Comparison of ENCODE assay signal across 30 cellular contexts in genomic region chr19:53047379-53047778, GRCh38. TPM values are rescaled to one million over a fixed set of nuclear protein-coding genes. Genes with fewer than 3 reads are reported as not detected.
DNase-seq lines count a peak whose midpoint lies in the region; ATAC-seq, FAIRE-seq and TF ChIP-seq lines count a peak whose summit lies in the region.
"Had no signal": no experiment of that assay in that cellular context is flagged by ENCODE, and none has a peak within 500 bp of the region (broad histone marks: within the 10 kb centered on the region; RNA-seq: fewer than 3 reads in every experiment).

No MANE protein-coding gene starts in this region.

- in situ Hi-C loops in K562 (cut with MboI) = no loop called here

- no peak for ATAC-seq in K562
- ATAC-seq: GM12878 had no signal

- H3K9ac ChIP-seq in K562 (ENCODE audit: insufficient read depth in 1 of 2, low read depth in 2 of 2, low read length in 2 of 2) = no peak overlapping the region
- no peak overlapping the region for H3K9ac ChIP-seq in liver (ENCODE audit: low read depth in 1 of 2, low read length in 2 of 2)
- H3K9ac ChIP-seq: BLaER1 had no signal

- no peaks in the 10 kb centered on the region for H3K79me2 ChIP-seq in K562 (ENCODE audit: control insufficient read depth, insufficient read depth, low read length)

- POLR2A ChIA-PET in K562 (lab: Yijun Ruan, JAX) = no interaction called here

- 0% methylated on average over 2 of the region's 2 CpGs for WGBS in K562 (ENCODE audit: insufficient coverage, low coverage, missing lambda C conversion rate)
- 89% methylated on average over 2 of the region's 2 CpGs for WGBS in liver

- intact Hi-C loops in K562 (cut with micrococcal nuclease) = no loop called here

- no peak overlapping the region for H3K4me2 ChIP-seq in K562 (ENCODE audit: insufficient read depth, low read length)
- H3K4me2 ChIP-seq: BLaER1 had no signal

- no peaks in the 10 kb centered on the region for H3K36me3 ChIP-seq in K562 (ENCODE audit: control insufficient read depth, insufficient read depth, low read length)
- H3K36me3 ChIP-seq in bronchial epithelial cell (ENCODE audit: control insufficient read depth, insufficient read depth, low read length) = no peaks in the 10 kb centered on the region
- H3K36me3 ChIP-seq in liver (ENCODE audit: control insufficient read depth in 4 of 4, insufficient read depth in 3 of 4, low read depth in 1 of 4, low read length in 3 of 4) = no peaks in the 10 kb centered on the region
- H3K36me3 ChIP-seq in MG63 = no peaks in the 10 kb centered on the region
- H3K36me3 ChIP-seq: BE2C, BLaER1 had no signal

- H3K4me1 ChIP-seq in K562 (replicated peaks in 1 of 2; ENCODE audit: control insufficient read depth in 2 of 2, insufficient read depth in 2 of 2, low read length in 2 of 2) (no peaks in the 10 kb centered on the region; a peak in 2 of 5 replicates), liver (ENCODE audit: control insufficient read depth in 4 of 4, insufficient read depth in 4 of 4, low read length in 3 of 4) (no peaks in the 10 kb centered on the region)
- H3K4me1 ChIP-seq: BE2C, BLaER1 had no signal

- no peak overlapping the region for H2AFZ ChIP-seq in K562 (ENCODE audit: low read depth, low read length)

- no peaks in the 10 kb centered on the region for H3K9me1 ChIP-seq in K562 (ENCODE audit: control insufficient read depth, insufficient read depth, low read length)

- CTCF ChIA-PET in K562 (lab: Yijun Ruan, JAX; ENCODE audit: low intra/inter-chr PET ratio) = no interaction called here

- H3K9me3 ChIP-seq in K562 (replicated peaks; ENCODE audit: control insufficient read depth, insufficient read depth, low read depth, low read length) (peaks cover 2% of the 10 kb centered on the region), liver (ENCODE audit: control insufficient read depth in 4 of 4, low read length in 3 of 4) (peaks cover 10 to 38% (median 22%) of the 10 kb centered on the region in 4 donors), MG63 (peaks cover 6% of the 10 kb centered on the region; the same call in 1 of the 2 replicates)
- H3K9me3 ChIP-seq: BE2C had no signal

- TF ChIP-seq RAD21 in K562 (CRISPR knock-in tag; conservative IDR thresholded peaks at IDR 0.05 in 1 of 2, IDR thresholded peaks at IDR 0.05 in 1 of 2) (no peak), liver (IDR thresholded peaks at IDR 0.05) (no peak)

- no peak overlapping the region for H3K4me3 ChIP-seq in K562
- H3K4me3 ChIP-seq in bronchial epithelial cell (ENCODE audit: low read depth, low read length) = no peak overlapping the region
- H3K4me3 ChIP-seq in liver (ENCODE audit: low read depth in 1 of 3, low read length in 3 of 3) = peak overlapping the region in 2 of 3 donors; percentile 20 to 31
- no peak overlapping the region for H3K4me3 ChIP-seq in MG63
- H3K4me3 ChIP-seq: BLaER1, GM12878 had no signal

- H4K20me1 ChIP-seq in K562 (replicated peaks; ENCODE audit: control insufficient read depth, insufficient read depth, low read length) = no peaks in the 10 kb centered on the region
- H4K20me1 ChIP-seq: BLaER1 had no signal

- no peak for TF ChIP-seq EP300 in K562 (IDR thresholded peaks at IDR 0.05; ENCODE audit: low read length)

- TF ChIP-seq CTCF in K562 (IDR thresholded peaks at IDR 0.05 in 2 of 3, conservative IDR thresholded peaks at IDR 0.05 in 1 of 3; ENCODE audit: insufficient read depth in 2 of 3, low read depth in 1 of 3, low read length in 3 of 3) (no peak), bronchial epithelial cell (IDR thresholded peaks at IDR 0.05; ENCODE audit: insufficient read depth, low read length, severe bottlenecking) (no peak), liver (IDR thresholded peaks at IDR 0.05; ENCODE audit: low read depth, low read length, missing input control) (no peak)

- H3K27ac ChIP-seq in K562 (ENCODE audit: extremely low read depth, low read depth, low read length) (no peak overlapping the region), liver (ENCODE audit: low read depth in 1 of 2, low read length in 2 of 2) (no peak overlapping the region)
- H3K27ac ChIP-seq: BLaER1 had no signal

- no peak for TF ChIP-seq POLR2A in K562 (conservative IDR thresholded peaks at IDR 0.05)

- FAIRE-seq in K562 (lab: Jason Lieb, UNC) (no peak), bronchial epithelial cell (lab: Jason Lieb, UNC) (peak; percentile 28)
- FAIRE-seq: A204.1, GM12878, GM12892, GM18507 had no signal

- DNase-seq in K562 (ENCODE audit: extremely low read depth in 1 of 4, low spot score in 3 of 4) (no peak), bronchial epithelial cell (ENCODE audit: low read depth) (no peak), MG63 (no peak), A172 (ENCODE audit: low spot score) (no peak), 8988T (no peak)
- DNase-seq: ACHN; BE2C; C1 segment of cervical spinal cord; CD4-positive, alpha-beta memory T cell; CD4-positive, CD25-positive, alpha-beta regulatory T cell; CD8-positive, alpha-beta memory T cell; COR-L47; DMS 273 treated with DMSO at 0.1 percent for 48 hours; DMS153; DMS53; DMS79; DND-41; EL; GDM1 had no signal

- H3K27me3 ChIP-seq in K562 (ENCODE audit: control insufficient read depth in 2 of 2, insufficient read depth in 2 of 2, low read length in 2 of 2) (peaks cover 0 to 17% of the 10 kb centered on the region in 2 experiments; a peak in 3 of 5 replicates), bronchial epithelial cell (ENCODE audit: control insufficient read depth, insufficient read depth, low read length) (no peaks in the 10 kb centered on the region), liver (ENCODE audit: control insufficient read depth in 4 of 4, insufficient read depth in 4 of 4, low read length in 3 of 4) (no peaks in the 10 kb centered on the region), MG63 (no peaks in the 10 kb centered on the region)
- H3K27me3 ChIP-seq: BE2C, BLaER1 had no signal

- BruUV-seq in K562 (replicated peaks; lab: Mats Ljungman, UMichigan) = no TSS peak

RNA-seq across cellular contexts. Expression of gene ERVV-2, which starts 2.8 kb away (rescaled TPM):
- total RNA-seq in K562 (2011; cell fraction: chromatin; rRNA removed; ENCODE audit: low replicate concordance) = 0.42 TPM in 1 of 2 replicates, not detected in the other
- total RNA-seq in K562 (2011; cell fraction: nucleolus; rRNA removed) = 0.17 TPM in 1 of 2 replicates, not detected in the other
- total RNA-seq in K562 (2011; cell fraction: nucleoplasm; rRNA removed) = 0.44 and 0.61 TPM in 2 replicates
- total RNA-seq in K562 (2014; rRNA removed) = not detected in 2 replicates
- total RNA-seq in K562 (2014; rRNA removed; fragmentation: Illumina TruSeq; extraction: Trizol) = 0.07 TPM in 1 of 2 replicates, not detected in the other
- 0.07 TPM in 1 of 2 replicates, not detected in the other for total RNA-seq in K562 (2015; rRNA removed; fragmentation: Illumina TruSeq; extraction: Trizol)
- total RNA-seq in K562 (2021) = 0.07 TPM in 1 of 2 replicates, not detected in the other
- polyA plus RNA-seq in K562 (2011; rRNA removed) = 0.07 and 0.08 TPM in 2 replicates
- polyA plus RNA-seq in K562 (2011; cell fraction: cytosol; rRNA removed) = 0.06 and 0.12 TPM in 2 replicates
- 0.06 and 0.09 TPM in 2 replicates for polyA plus RNA-seq in K562 (2011; cell fraction: nucleus; rRNA removed)
- 0.05 and 0.10 TPM in 2 replicates for polyA plus RNA-seq in K562 (2012)
- polyA plus RNA-seq in K562 (2014; fragmentation: Illumina TruSeq; extraction: Trizol) = 0.07 TPM in 1 of 2 replicates, not detected in the other
- polyA plus RNA-seq in K562 (2014; fragmentation: Nextera tagmentation; extraction: Ambion mirVana) = not detected
- polyA plus RNA-seq in K562 (2014; rRNA removed) = not detected in 2 replicates
- polyA minus RNA-seq in K562 (2011; rRNA and poly(A)+ RNA removed) = not detected in 2 replicates
- polyA minus RNA-seq in K562 (2011; cell fraction: cytosol; rRNA and poly(A)+ RNA removed) = not detected in 2 replicates
- polyA minus RNA-seq in K562 (2011; cell fraction: nucleus; rRNA and poly(A)+ RNA removed) = not detected in 2 replicates
- not detected in 2 replicates for total RNA-seq in bronchial epithelial cell
- total RNA-seq in liver = not detected
- not detected for polyA plus RNA-seq in liver
- total RNA-seq in MG63 (2014; rRNA removed; shearing (Covaris generic); ENCODE audit: low replicate concordance) = not detected in 2 replicates
- 0.22 TPM in 1 of 2 replicates, not detected in the other for total RNA-seq in A172 (2014; rRNA removed; shearing (Covaris generic))
- total RNA-seq: A673; CD4-positive, alpha-beta memory T cell; CD4-positive, CD25-positive, alpha-beta regulatory T cell; CD8-positive, alpha-beta memory T cell; Daoy; G401; GM12878 had no signal
- polyA plus RNA-seq: AG04450; CD14-positive monocyte; CD4-positive, alpha-beta memory T cell; CD4-positive, CD25-positive, alpha-beta regulatory T cell; CD8-positive, alpha-beta memory T cell had no signal

RNA-seq across cellular contexts. Expression of gene ERVV-1, which starts 33.7 kb away (rescaled TPM):
- 0.16 and 0.60 TPM in 2 replicates for total RNA-seq in K562 (2011; cell fraction: chromatin; rRNA removed; ENCODE audit: low replicate concordance)
- 0.13 and 0.50 TPM in 2 replicates for total RNA-seq in K562 (2011; cell fraction: nucleolus; rRNA removed)
- total RNA-seq in K562 (2011; cell fraction: nucleoplasm; rRNA removed) = 0.38 TPM in 1 of 2 replicates, not detected in the other
- total RNA-seq in K562 (2014; rRNA removed) (not detected in 2 replicates), K562 (2014; rRNA removed; fragmentation: Illumina TruSeq; extraction: Trizol) (not detected in 2 replicates), K562 (2015; rRNA removed; fragmentation: Illumina TruSeq; extraction: Trizol) (not detected in 2 replicates), K562 (2021) (not detected in 2 replicates), bronchial epithelial cell (not detected in 2 replicates), liver (not detected)
- polyA plus RNA-seq in K562 (2011; rRNA removed) (0.05 and 0.08 TPM in 2 replicates), K562 (2014; fragmentation: Illumina TruSeq; extraction: Trizol) (not detected in 2 replicates), K562 (2014; fragmentation: Nextera tagmentation; extraction: Ambion mirVana) (not detected), K562 (2014; rRNA removed) (not detected in 2 replicates), liver (not detected)
- 0.03 TPM in 1 of 2 replicates, not detected in the other for polyA plus RNA-seq in K562 (2011; cell fraction: cytosol; rRNA removed)
- polyA plus RNA-seq in K562 (2011; cell fraction: nucleus; rRNA removed) = 0.10 and 0.30 TPM in 2 replicates
- 0.06 TPM in 1 of 2 replicates, not detected in the other for polyA plus RNA-seq in K562 (2012)
- polyA minus RNA-seq in K562 (2011; rRNA and poly(A)+ RNA removed) = 0.09 and 0.18 TPM in 2 replicates
- polyA minus RNA-seq in K562 (2011; cell fraction: cytosol; rRNA and poly(A)+ RNA removed) = not detected in 2 replicates
- 0.11 TPM in 1 of 2 replicates, not detected in the other for polyA minus RNA-seq in K562 (2011; cell fraction: nucleus; rRNA and poly(A)+ RNA removed)
- not detected in 2 replicates for total RNA-seq in MG63 (2014; rRNA removed; shearing (Covaris generic); ENCODE audit: low replicate concordance)
- total RNA-seq in A172 (2014; rRNA removed; shearing (Covaris generic)) = not detected in 2 replicates
- total RNA-seq: A673; CD4-positive, alpha-beta memory T cell; CD4-positive, CD25-positive, alpha-beta regulatory T cell; CD8-positive, alpha-beta memory T cell; Daoy; G401; GM12878 had no signal
- polyA plus RNA-seq: AG04450; CD14-positive monocyte; CD4-positive, alpha-beta memory T cell; CD4-positive, CD25-positive, alpha-beta regulatory T cell; CD8-positive, alpha-beta memory T cell had no signal

RNA-seq across cellular contexts. Expression of gene ZNF160, which starts 55.8 kb away (rescaled TPM):
- total RNA-seq in K562 (2011; cell fraction: chromatin; rRNA removed; ENCODE audit: low replicate concordance) = 129 and 221 TPM in 2 replicates
- 76.2 and 97.5 TPM in 2 replicates for total RNA-seq in K562 (2011; cell fraction: nucleolus; rRNA removed)
- 145 and 157 TPM in 2 replicates for total RNA-seq in K562 (2011; cell fraction: nucleoplasm; rRNA removed)
- total RNA-seq in K562 (2014; rRNA removed) (8.7 and 12.0 TPM in 2 replicates), K562 (2014; rRNA removed; fragmentation: Illumina TruSeq; extraction: Trizol) (17.6 and 19.1 TPM in 2 replicates), K562 (2015; rRNA removed; fragmentation: Illumina TruSeq; extraction: Trizol) (12.4 and 13.0 TPM in 2 replicates), K562 (2021) (11.6 and 11.8 TPM in 2 replicates), bronchial epithelial cell (17.1 and 22.8 TPM in 2 replicates), liver (10 to 100 TPM in 1 of 2 donors, 1 to 10 TPM in 1; 9.2 to 30.1 TPM)
- polyA plus RNA-seq in K562 (2011; rRNA removed) (21.3 and 22.1 TPM in 2 replicates), K562 (2014; fragmentation: Illumina TruSeq; extraction: Trizol) (13.4 and 14.9 TPM in 2 replicates), K562 (2014; fragmentation: Nextera tagmentation; extraction: Ambion mirVana) (1 to 10 TPM; 3.6 to 7.5 TPM), K562 (2014; rRNA removed) (7.3 and 10.3 TPM in 2 replicates), liver (1 to 10 TPM; 6.3 to 6.7 TPM)
- polyA plus RNA-seq in K562 (2011; cell fraction: cytosol; rRNA removed) = 6.9 and 12.9 TPM in 2 replicates
- polyA plus RNA-seq in K562 (2011; cell fraction: nucleus; rRNA removed) = 34.0 and 38.4 TPM in 2 replicates
- polyA plus RNA-seq in K562 (2012) = 9.6 and 10.9 TPM in 2 replicates
- polyA minus RNA-seq in K562 (2011; rRNA and poly(A)+ RNA removed) = 46.8 and 49.8 TPM in 2 replicates
- 16.9 and 19.5 TPM in 2 replicates for polyA minus RNA-seq in K562 (2011; cell fraction: cytosol; rRNA and poly(A)+ RNA removed)
- 31.4 and 44.3 TPM in 2 replicates for polyA minus RNA-seq in K562 (2011; cell fraction: nucleus; rRNA and poly(A)+ RNA removed)
- total RNA-seq in MG63 (2014; rRNA removed; shearing (Covaris generic); ENCODE audit: low replicate concordance) = 6.4 and 9.8 TPM in 2 replicates
- 19.6 and 20.6 TPM in 2 replicates for total RNA-seq in A172 (2014; rRNA removed; shearing (Covaris generic))

Comparison
In these comparisons a context has a peak if more than half of its experiments do, and no peak if none do; other contexts are left out.
1. H3K4me3 ChIP-seq: peak in liver (2 of 3); none in K562 (single experiment), bronchial epithelial cell (single experiment) and MG63 (single experiment).